In the genomic region with DNA sequence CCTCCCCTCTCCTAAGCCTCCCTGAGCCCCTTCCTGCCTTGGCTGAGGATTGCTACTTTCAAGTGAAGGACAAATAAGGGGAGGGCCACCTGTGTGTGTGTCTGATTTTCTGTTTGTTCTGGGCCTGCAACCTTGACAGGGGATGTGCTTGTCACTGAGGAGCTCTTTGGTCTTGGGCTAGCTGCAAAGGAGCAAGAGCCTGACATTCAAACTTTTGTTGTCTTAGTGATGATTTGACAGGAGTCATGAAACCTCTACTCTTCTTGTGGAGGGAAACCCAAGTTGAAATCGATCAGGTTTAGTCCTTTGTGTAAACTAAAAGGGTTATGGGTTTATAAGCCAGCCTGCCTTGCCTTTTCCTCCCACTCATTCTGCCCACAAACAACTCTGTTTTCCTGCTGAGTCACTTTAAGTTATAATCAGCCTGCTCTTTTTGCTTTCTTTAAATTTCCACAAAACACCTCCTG, we compare ENCODE assay signal across 1 cellular context.
TF ChIP-seq lines count a peak whose summit lies in the region.

No MANE protein-coding gene starts in this region.

TF ChIP-seq in HepG2, 621 proteins besides CTCF, POLR2A, EP300 and RAD21 (continued from another document):
- TF ChIP-seq ZNF282 (IDR thresholded peaks at IDR 0.05; ENCODE audit: partially characterized antibody) (no peak), PPARG (CRISPR knock-in tag; conservative IDR thresholded peaks at IDR 0.05) (0 out of 2 replicates have a peak, but pooled peaks have one; percentile 25), ZFP62 (CRISPR knock-in tag; IDR thresholded peaks at IDR 0.05) (no peak), CCAR2 (optimal IDR thresholded peaks at IDR 0.05; ENCODE audit: low read depth, low read length) (no peak), ZNF275 (CRISPR knock-in tag; IDR thresholded peaks at IDR 0.05; ENCODE audit: borderline replicate concordance) (no peak), SMAD1 (CRISPR knock-in tag; IDR thresholded peaks at IDR 0.05; ENCODE audit: borderline replicate concordance, low read depth) (no peak), MAZ (IDR thresholded peaks at IDR 0.05; ENCODE audit: borderline replicate concordance, low read depth, low read length) (no peak), MAZ (CRISPR knock-in tag; IDR thresholded peaks at IDR 0.05; ENCODE audit: low read depth) (no peak), ELF1 (CRISPR knock-in tag; IDR thresholded peaks at IDR 0.05) (no peak), ZNF44 (CRISPR knock-in tag; IDR thresholded peaks at IDR 0.05) (no peak), ZNF569 (CRISPR knock-in tag; IDR thresholded peaks at IDR 0.05; ENCODE audit: borderline replicate concordance) (no peak), BCLAF1 (IDR thresholded peaks at IDR 0.05) (no peak), ZNF597 (CRISPR knock-in tag; IDR thresholded peaks at IDR 0.05) (no peak), NR2F6 (IDR thresholded peaks at IDR 0.05) (peak; percentile 43; the same call in 1 of the 2 replicates), NR2F6 (CRISPR knock-in tag; IDR thresholded peaks at IDR 0.05) (no peak), NONO (IDR thresholded peaks at IDR 0.05) (no peak), NONO (CRISPR knock-in tag; conservative IDR thresholded peaks at IDR 0.05) (no peak)
- TF ChIP-seq, protein P1, sequence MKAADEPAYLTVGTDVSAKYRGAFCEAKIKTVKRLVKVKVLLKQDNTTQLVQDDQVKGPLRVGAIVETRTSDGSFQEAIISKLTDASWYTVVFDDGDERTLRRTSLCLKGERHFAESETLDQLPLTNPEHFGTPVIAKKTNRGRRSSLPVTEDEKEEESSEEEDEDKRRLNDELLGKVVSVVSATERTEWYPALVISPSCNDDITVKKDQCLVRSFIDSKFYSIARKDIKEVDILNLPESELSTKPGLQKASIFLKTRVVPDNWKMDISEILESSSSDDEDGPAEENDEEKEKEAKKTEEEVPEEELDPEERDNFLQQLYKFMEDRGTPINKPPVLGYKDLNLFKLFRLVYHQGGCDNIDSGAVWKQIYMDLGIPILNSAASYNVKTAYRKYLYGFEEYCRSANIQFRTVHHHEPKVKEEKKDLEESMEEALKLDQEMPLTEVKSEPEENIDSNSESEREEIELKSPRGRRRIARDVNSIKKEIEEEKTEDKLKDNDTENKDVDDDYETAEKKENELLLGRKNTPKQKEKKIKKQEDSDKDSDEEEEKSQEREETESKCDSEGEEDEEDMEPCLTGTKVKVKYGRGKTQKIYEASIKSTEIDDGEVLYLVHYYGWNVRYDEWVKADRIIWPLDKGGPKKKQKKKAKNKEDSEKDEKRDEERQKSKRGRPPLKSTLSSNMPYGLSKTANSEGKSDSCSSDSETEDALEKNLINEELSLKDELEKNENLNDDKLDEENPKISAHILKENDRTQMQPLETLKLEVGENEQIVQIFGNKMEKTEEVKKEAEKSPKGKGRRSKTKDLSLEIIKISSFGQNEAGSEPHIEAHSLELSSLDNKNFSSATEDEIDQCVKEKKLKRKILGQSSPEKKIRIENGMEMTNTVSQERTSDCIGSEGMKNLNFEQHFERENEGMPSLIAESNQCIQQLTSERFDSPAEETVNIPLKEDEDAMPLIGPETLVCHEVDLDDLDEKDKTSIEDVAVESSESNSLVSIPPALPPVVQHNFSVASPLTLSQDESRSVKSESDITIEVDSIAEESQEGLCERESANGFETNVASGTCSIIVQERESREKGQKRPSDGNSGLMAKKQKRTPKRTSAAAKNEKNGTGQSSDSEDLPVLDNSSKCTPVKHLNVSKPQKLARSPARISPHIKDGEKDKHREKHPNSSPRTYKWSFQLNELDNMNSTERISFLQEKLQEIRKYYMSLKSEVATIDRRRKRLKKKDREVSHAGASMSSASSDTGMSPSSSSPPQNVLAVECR (CRISPR knock-in tag; IDR thresholded peaks at IDR 0.05; ENCODE audit: borderline replicate concordance), result peak; percentile 70; the same call in 1 of the 2 replicates
- TF ChIP-seq, protein P2, sequence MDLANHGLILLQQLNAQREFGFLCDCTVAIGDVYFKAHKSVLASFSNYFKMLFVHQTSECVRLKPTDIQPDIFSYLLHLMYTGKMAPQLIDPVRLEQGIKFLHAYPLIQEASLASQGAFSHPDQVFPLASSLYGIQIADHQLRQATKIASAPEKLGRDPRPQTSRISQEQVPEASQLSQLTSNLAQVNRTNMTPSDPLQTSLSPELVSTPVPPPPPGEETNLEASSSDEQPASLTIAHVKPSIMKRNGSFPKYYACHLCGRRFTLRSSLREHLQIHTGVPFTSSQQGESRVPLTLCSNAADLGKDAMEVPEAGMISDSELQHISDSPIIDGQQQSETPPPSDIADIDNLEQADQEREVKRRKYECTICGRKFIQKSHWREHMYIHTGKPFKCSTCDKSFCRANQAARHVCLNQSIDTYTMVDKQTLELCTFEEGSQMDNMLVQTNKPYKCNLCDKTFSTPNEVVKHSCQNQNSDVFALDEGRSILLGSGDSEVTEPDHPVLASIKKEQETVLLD (CRISPR knock-in tag; IDR thresholded peaks at IDR 0.05; ENCODE audit: low read depth), result no peak
- TF ChIP-seq, protein P3, sequence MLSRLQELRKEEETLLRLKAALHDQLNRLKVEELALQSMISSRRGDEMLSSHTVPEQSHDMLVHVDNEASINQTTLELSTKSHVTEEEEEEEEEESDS (CRISPR knock-in tag; IDR thresholded peaks at IDR 0.05; ENCODE audit: borderline replicate concordance), result no peak
- TF ChIP-seq, protein P4, sequence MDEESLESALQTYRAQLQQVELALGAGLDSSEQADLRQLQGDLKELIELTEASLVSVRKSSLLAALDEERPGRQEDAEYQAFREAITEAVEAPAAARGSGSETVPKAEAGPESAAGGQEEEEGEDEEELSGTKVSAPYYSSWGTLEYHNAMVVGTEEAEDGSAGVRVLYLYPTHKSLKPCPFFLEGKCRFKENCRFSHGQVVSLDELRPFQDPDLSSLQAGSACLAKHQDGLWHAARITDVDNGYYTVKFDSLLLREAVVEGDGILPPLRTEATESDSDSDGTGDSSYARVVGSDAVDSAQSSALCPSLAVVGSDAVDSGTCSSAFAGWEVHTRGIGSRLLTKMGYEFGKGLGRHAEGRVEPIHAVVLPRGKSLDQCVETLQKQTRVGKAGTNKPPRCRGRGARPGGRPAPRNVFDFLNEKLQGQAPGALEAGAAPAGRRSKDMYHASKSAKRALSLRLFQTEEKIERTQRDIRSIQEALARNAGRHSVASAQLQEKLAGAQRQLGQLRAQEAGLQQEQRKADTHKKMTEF (CRISPR knock-in tag; IDR thresholded peaks at IDR 0.05), result peak; percentile 47; the same call in 1 of the 2 replicates
TF ChIP-seq in HepG2: peak in this region for 67.
